8 cellular contexts compared by ENCODE assay signal in genomic region chr10:28676968-28677888, GRCh38. TPM values are rescaled to one million over a fixed set of nuclear protein-coding genes. Genes with fewer than 3 reads are reported as not detected.
A peak's percentile ranks its signal among the peaks of the same experiment; 100 is the strongest.
DNase-seq lines count a peak whose midpoint lies in the region; ATAC-seq and TF ChIP-seq lines count a peak whose summit lies in the region.

TSS of gene BAMBI (plus strand) at chr10:28677521. CDS start at chr10:28677898, 377 bp downstream.

- H3K27ac Mint-ChIP-seq in activated CD4-positive, alpha-beta T cell treated with anti-CD3 and anti-CD28 coated beads for 36 hours, result no peak within 1 kb of the TSS

- H3K27ac ChIP-seq in cingulate gyrus (ENCODE audit: low read depth, low read length), result peak within 1 kb of the TSS; percentile 32

- H3K4me3 ChIP-seq in AG10803 (ENCODE audit: low read length), result peak within 1 kb of the TSS; percentile 76

- peak within 1 kb of the TSS; percentile 68 for H3K4me3 Mint-ChIP-seq in activated CD4-positive, alpha-beta T cell treated with anti-CD3 and anti-CD28 coated beads for 36 hours

- ATAC-seq in GM18909 (IDR thresholded peaks at IDR 0.05; ENCODE audit: poor library complexity, unreplicated experiment) (peak; percentile 97), HG03135 (IDR thresholded peaks at IDR 0.05; ENCODE audit: unreplicated experiment) (peak; percentile 95)
- peak; percentile 99 for ATAC-seq in activated CD4-positive, alpha-beta T cell treated with anti-CD3 and anti-CD28 coated beads for 36 hours

- peaks cover 50% of the 10 kb centered on the region for H3K27me3 Mint-ChIP-seq in activated CD4-positive, alpha-beta T cell treated with anti-CD3 and anti-CD28 coated beads for 36 hours

- TF ChIP-seq CTCF in AG10803 (conservative IDR thresholded peaks at IDR 0.05; ENCODE audit: low read length), result peak; percentile 37; the same call in 1 of the 2 replicates

- POLR2A ChIA-PET in activated CD4-positive, alpha-beta T cell treated with anti-CD3 and anti-CD28 coated beads for 36 hours (lab: Charles Lee), result no interaction called here

- no peaks in the 10 kb centered on the region for H3K36me3 Mint-ChIP-seq in activated CD4-positive, alpha-beta T cell treated with anti-CD3 and anti-CD28 coated beads for 36 hours (ENCODE audit: low read depth)

- H3K4me1 Mint-ChIP-seq in activated CD4-positive, alpha-beta T cell treated with anti-CD3 and anti-CD28 coated beads for 36 hours, result peaks cover 31% of the 10 kb centered on the region

- DNase-seq in AG10803 (ENCODE audit: low read depth) (peak; percentile 86), NCI-H226 (peak; percentile 72), left kidney (ENCODE audit: low read depth, low spot score) (peak; percentile 98)
- peak; percentile 95 for DNase-seq in activated CD4-positive, alpha-beta T cell treated with anti-CD3 and anti-CD28 coated beads for 36 hours
- DNase-seq in stimulated activated CD4-positive, alpha-beta T cell treated with anti-CD3 and anti-CD28 coated beads, Interleukin-1b, Interleukin-23, amount 100 ng/mL, for 24 hours (ENCODE audit: low read depth in 4 of 4, low spot score in 1 of 4), result peak; percentile 75 to 90 (median 80)

- no peaks in the 10 kb centered on the region for H3K9me3 Mint-ChIP-seq in activated CD4-positive, alpha-beta T cell treated with anti-CD3 and anti-CD28 coated beads for 36 hours (ENCODE audit: low read depth)

- CTCF ChIA-PET in activated CD4-positive, alpha-beta T cell treated with anti-CD3 and anti-CD28 coated beads for 36 hours (lab: Charles Lee), result interaction anchor here (1.4 kb wide), 1 partner anchor 13 kb away, joined by 4 read pairs; no protein-coding TSS in a partner anchor

- intact Hi-C loops in activated CD4-positive, alpha-beta T cell treated with anti-CD3 and anti-CD28 coated beads for 36 hours (cut with DNase I, micrococcal nuclease), result loop anchor here (1.0 to 5.0 kb wide), 11 partner anchors 9 to 1980 kb away; partner anchors contain the start of genes ACBD5 (in 1 of the 2), PDSS1 (in 1 of the 2) and WAC (in 1 of the 2)

RNA-seq across cellular contexts. Expression of gene BAMBI, which starts in this region (rescaled TPM):
- total RNA-seq in activated CD4-positive, alpha-beta T cell treated with anti-CD3 and anti-CD28 coated beads for 36 hours, result under 1 TPM; 0.09 to 0.16 TPM

Comparison
In these comparisons a context has a peak if more than half of its experiments do, and no peak if none do; other contexts are left out.
1. Peak in every context shown above with its lines: DNase-seq, ATAC-seq, H3K4me3 ChIP-seq and H3K27ac ChIP-seq.
2. Peak in DNase-seq and ATAC-seq in activated CD4-positive, alpha-beta T cell treated with anti-CD3 and anti-CD28 coated beads for 36 hours; RNA of the gene not detected or under 1 TPM.